Comparison of ENCODE assay signal across 8 cellular contexts in genomic region chr5:34244281-34245031, GRCh38.
A peak's percentile ranks its signal among the peaks of the same experiment; 100 is the strongest.
DNase-seq lines count a peak whose midpoint lies in the region; ATAC-seq and TF ChIP-seq lines count a peak whose summit lies in the region.
"Not testable (repeated sequence)": the region's sequence is repeated elsewhere in the genome, so short reads cannot be mapped to it uniquely, and the experiment has no call there.

No MANE protein-coding gene starts in this region.

- not testable (repeated sequence) for H3K36me3 ChIP-seq in WERI-Rb-1

- POLR2A ChIA-PET in activated naive CD8-positive, alpha-beta T cell treated with anti-CD3 and anti-CD28 coated beads, Interleukin-2, amount 10 ng/mL, durations not matched to agents 7 days and 5 days (lab: Charles Lee): not testable (repeated sequence)

- DNase-seq in HS-5 (ENCODE audit: low read depth) (peak; percentile 35), WERI-Rb-1 (peak; percentile 87), fibroblast of villous mesenchyme (ENCODE audit: low read depth) (peak; percentile 57), mucosa of gallbladder (ENCODE audit: low spot score) (peak; percentile 72)
- peak; percentile 80 for DNase-seq in activated naive CD8-positive, alpha-beta T cell treated with anti-CD3 and anti-CD28 coated beads, Interleukin-2, amount 10 ng/mL, durations not matched to agents 7 days and 5 days
- peak; percentile 63 for DNase-seq in stimulated activated CD4-positive, alpha-beta T cell treated with anti-CD3 and anti-CD28 coated beads, Interleukin-2, amount 100 ng/mL, for 4 hours (ENCODE audit: low read depth)

- not testable (repeated sequence) for H3K36me3 Mint-ChIP-seq in activated naive CD8-positive, alpha-beta T cell treated with anti-CD3 and anti-CD28 coated beads, Interleukin-2, amount 10 ng/mL, durations not matched to agents 7 days and 5 days

- H3K4me3 ChIP-seq in WERI-Rb-1 (ENCODE audit: low read depth, low read length): peak overlapping the region; percentile 42
- H3K4me3 ChIP-seq in fibroblast of villous mesenchyme (ENCODE audit: low read depth, low read length): peak overlapping the region; percentile 41

- H3K27ac ChIP-seq in 22Rv1: peak overlapping the region; percentile 82
- H3K27ac ChIP-seq in WERI-Rb-1: peak overlapping the region; percentile 84

- not testable (repeated sequence) for H3K4me1 Mint-ChIP-seq in activated naive CD8-positive, alpha-beta T cell treated with anti-CD3 and anti-CD28 coated beads, Interleukin-2, amount 10 ng/mL, durations not matched to agents 7 days and 5 days

- not testable (repeated sequence) for TF ChIP-seq CTCF in 22Rv1 (IDR thresholded peaks at IDR 0.05); WERI-Rb-1 (IDR thresholded peaks at IDR 0.05; ENCODE audit: low read depth, low read length); fibroblast of villous mesenchyme (IDR thresholded peaks at IDR 0.05; ENCODE audit: insufficient read depth, low read depth, low read length)

- H3K9me3 ChIP-seq in WERI-Rb-1 (ENCODE audit: severe bottlenecking): not testable (repeated sequence)

- ATAC-seq in GM18868 (IDR thresholded peaks at IDR 0.05; ENCODE audit: unreplicated experiment): peak; percentile 41
- ATAC-seq in activated naive CD8-positive, alpha-beta T cell treated with anti-CD3 and anti-CD28 coated beads, Interleukin-2, amount 10 ng/mL, durations not matched to agents 7 days and 5 days (ENCODE audit: low read depth): peak; percentile 95

- peak overlapping the region; percentile 91 for H3K27ac Mint-ChIP-seq in activated naive CD8-positive, alpha-beta T cell treated with anti-CD3 and anti-CD28 coated beads, Interleukin-2, amount 10 ng/mL, durations not matched to agents 7 days and 5 days

- H3K27me3 ChIP-seq in WERI-Rb-1 (ENCODE audit: insufficient read depth, low read depth, severe bottlenecking): not testable (repeated sequence)

- H3K9me3 Mint-ChIP-seq in activated naive CD8-positive, alpha-beta T cell treated with anti-CD3 and anti-CD28 coated beads, Interleukin-2, amount 10 ng/mL, durations not matched to agents 7 days and 5 days: not testable (repeated sequence)

- H3K27me3 Mint-ChIP-seq in activated naive CD8-positive, alpha-beta T cell treated with anti-CD3 and anti-CD28 coated beads, Interleukin-2, amount 10 ng/mL, durations not matched to agents 7 days and 5 days: not testable (repeated sequence)

- peak overlapping the region; percentile 85 for H3K4me3 Mint-ChIP-seq in activated naive CD8-positive, alpha-beta T cell treated with anti-CD3 and anti-CD28 coated beads, Interleukin-2, amount 10 ng/mL, durations not matched to agents 7 days and 5 days

Comparison
In these comparisons a context has a peak if more than half of its experiments do, and no peak if none do; other contexts are left out.
1. Peak in every context shown above with its lines: DNase-seq, ATAC-seq, H3K4me3 ChIP-seq and H3K27ac ChIP-seq.
2. DNase-seq: peak in every context shown above with its lines; median percentile 87 in WERI-Rb-1; 80 in activated naive CD8-positive, alpha-beta T cell treated with anti-CD3 and anti-CD28 coated beads, Interleukin-2, amount 10 ng/mL, durations not matched to agents 7 days and 5 days; 72 in mucosa of gallbladder; 63 in stimulated activated CD4-positive, alpha-beta T cell treated with anti-CD3 and anti-CD28 coated beads, Interleukin-2, amount 100 ng/mL, for 4 hours; 57 in fibroblast of villous mesenchyme; 35 in HS-5.